Comparison of ENCODE assay signal across 20 cellular contexts in genomic region chr19:41123716-41124244, GRCh38. TPM values are rescaled to one million over a fixed set of nuclear protein-coding genes. Genes with fewer than 3 reads are reported as not detected.
DNase-seq lines count a peak whose midpoint lies in the region; ATAC-seq and TF ChIP-seq lines count a peak whose summit lies in the region.
"Had no signal": no experiment of that assay in that cellular context is flagged by ENCODE, and none has a peak within 500 bp of the region (broad histone marks: within the 10 kb centered on the region; RNA-seq: fewer than 3 reads in every experiment).

No MANE protein-coding gene starts in this region.

- H3K79me1 ChIP-seq in H9 (ENCODE audit: insufficient read depth, low read depth, low read length, poor library complexity, severe bottlenecking) = no peaks in the 10 kb centered on the region

- H3K9me3 ChIP-seq in H9 (ENCODE audit: control insufficient read depth, low read depth, low read length) (no peaks in the 10 kb centered on the region), stomach (no peaks in the 10 kb centered on the region)

- no peak overlapping the region for H4K8ac ChIP-seq in H9 (replicated peaks; ENCODE audit: insufficient read length, low read depth, low read length)

- H3K18ac ChIP-seq in H9 (ENCODE audit: insufficient read length, low read depth, low read length) = no peak overlapping the region

- peaks cover 3% of the 10 kb centered on the region for H3K9me3 Mint-ChIP-seq in activated CD4-positive, alpha-beta T cell treated with anti-CD3 and anti-CD28 coated beads, Interleukin-2, amount 10 ng/mL, durations not matched to agents 7 days and 5 days
- peaks cover 3 to 5% of the 10 kb centered on the region in 2 experiments for H3K9me3 Mint-ChIP-seq in H9
- no peaks in the 10 kb centered on the region for H3K9me3 Mint-ChIP-seq in central memory CD8-positive, alpha-beta T cell
- no peaks in the 10 kb centered on the region for H3K9me3 Mint-ChIP-seq in naive thymus-derived CD8-positive, alpha-beta T cell

- H3K36me3 Mint-ChIP-seq in activated CD4-positive, alpha-beta T cell treated with anti-CD3 and anti-CD28 coated beads, Interleukin-2, amount 10 ng/mL, durations not matched to agents 7 days and 5 days (ENCODE audit: low read depth) = no peaks in the 10 kb centered on the region
- peaks cover 0 to 3% (median 0%) of the 10 kb centered on the region in 3 experiments; a peak in 3 of 7 replicates for H3K36me3 Mint-ChIP-seq in H9 (ENCODE audit: insufficient read depth in 1 of 3, low read depth in 3 of 3)
- peaks cover 13% of the 10 kb centered on the region for H3K36me3 Mint-ChIP-seq in central memory CD8-positive, alpha-beta T cell (ENCODE audit: insufficient read depth)
- H3K36me3 Mint-ChIP-seq in naive thymus-derived CD8-positive, alpha-beta T cell = no peaks in the 10 kb centered on the region

- H3K4me3 Mint-ChIP-seq in activated CD4-positive, alpha-beta T cell treated with anti-CD3 and anti-CD28 coated beads, Interleukin-2, amount 10 ng/mL, durations not matched to agents 7 days and 5 days = no peak overlapping the region
- no peak overlapping the region for H3K4me3 Mint-ChIP-seq in H9
- peak overlapping the region; percentile 39 for H3K4me3 Mint-ChIP-seq in central memory CD8-positive, alpha-beta T cell
- H3K4me3 Mint-ChIP-seq in naive thymus-derived CD8-positive, alpha-beta T cell = no peak overlapping the region
- H3K4me3 Mint-ChIP-seq: GM23338, IgD-negative memory B cell had no signal

- no peak for TF ChIP-seq POLR2A in stomach (IDR thresholded peaks at IDR 0.05)

- no peak overlapping the region for H3K23ac ChIP-seq in H9 (ENCODE audit: insufficient read length, low read depth, low read length)

- no peak for TF ChIP-seq CTCF in H9 (conservative IDR thresholded peaks at IDR 0.05)
- no peak for TF ChIP-seq CTCF in stomach (IDR thresholded peaks at IDR 0.05)

- H3K27ac Mint-ChIP-seq in activated CD4-positive, alpha-beta T cell treated with anti-CD3 and anti-CD28 coated beads, Interleukin-2, amount 10 ng/mL, durations not matched to agents 7 days and 5 days = peak overlapping the region; percentile 3
- peak overlapping the region in 2 of 3 experiments; percentile 49 to 94; a peak in 3 of 7 replicates for H3K27ac Mint-ChIP-seq in H9
- H3K27ac Mint-ChIP-seq in central memory CD8-positive, alpha-beta T cell (ENCODE audit: low read depth) = peak overlapping the region; percentile 95
- H3K27ac Mint-ChIP-seq in naive thymus-derived CD8-positive, alpha-beta T cell = peak overlapping the region in 8 of 10 donors; percentile 67 to 97 (median 90)
- H3K27ac Mint-ChIP-seq: GM23338, IgD-negative memory B cell had no signal

- no peak overlapping the region for H2BK5ac ChIP-seq in H9 (ENCODE audit: insufficient read length, low read length)

- no peak overlapping the region for H2BK120ac ChIP-seq in H9 (ENCODE audit: low read depth, low read length, poor library complexity, severe bottlenecking)

- H3K4me1 ChIP-seq in H9 (ENCODE audit: insufficient read depth, low read length) = no peaks in the 10 kb centered on the region; the same call in 1 of the 2 replicates
- H3K4me1 ChIP-seq in stomach = peaks cover 5 to 13% (median 9%) of the 10 kb centered on the region in 4 donors

- CTCF ChIA-PET in activated CD4-positive, alpha-beta T cell treated with anti-CD3 and anti-CD28 coated beads, Interleukin-2, amount 10 ng/mL, durations not matched to agents 7 days and 5 days (lab: Charles Lee) = interaction anchor here (0.5 to 1.8 kb wide), 2 partner anchors 21 to 59 kb away, joined by 3 to 10 read pairs; no protein-coding TSS in a partner anchor

- POLR2A ChIA-PET in activated CD4-positive, alpha-beta T cell treated with anti-CD3 and anti-CD28 coated beads, Interleukin-2, amount 10 ng/mL, durations not matched to agents 7 days and 5 days (lab: Charles Lee) = no interaction called here
- POLR2A ChIA-PET in naive thymus-derived CD8-positive, alpha-beta T cell (lab: Charles Lee) = interaction anchor here (1.0 to 1.2 kb wide), 2 partner anchors 20 to 460 kb away, joined by 3 to 5 read pairs; no protein-coding TSS in a partner anchor

- no peak overlapping the region for H2BK12ac ChIP-seq in H9 (ENCODE audit: insufficient read length, low read depth, low read length)

- no peak overlapping the region for H2AK5ac ChIP-seq in H9 (ENCODE audit: insufficient read length, low read length)

- no peak overlapping the region for H2AFZ ChIP-seq in H9 (ENCODE audit: low read length)

- no peaks in the 10 kb centered on the region for H3K23me2 ChIP-seq in H9 (ENCODE audit: insufficient read length, low read depth, low read length, poor library complexity, severe bottlenecking)

- H2BK15ac ChIP-seq in H9 (ENCODE audit: low read depth, low read length) = no peak overlapping the region

- H3K4me2 ChIP-seq in H9 (ENCODE audit: insufficient read depth, insufficient read length, low read length) = no peak overlapping the region
- H3K4me2 ChIP-seq: GM23338 had no signal

- no peak overlapping the region for H3K9ac ChIP-seq in H9 (ENCODE audit: extremely low read depth, insufficient read length, low read length)

- no peak overlapping the region for H3K4ac ChIP-seq in H9 (ENCODE audit: low read depth, low read length)

- H3K27me3 ChIP-seq in H9 (ENCODE audit: insufficient read depth, low read length) (no peaks in the 10 kb centered on the region), stomach (peaks cover 0 to 9% (median 0%) of the 10 kb centered on the region in 3 donors)

- H3K27ac ChIP-seq in H9 (ENCODE audit: insufficient read length, low read depth, low read length) (no peak overlapping the region), stomach (no peak overlapping the region)

- H3K56ac ChIP-seq in H9 (ENCODE audit: insufficient read length, low read depth, low read length) = no peak overlapping the region

- H3K79me2 ChIP-seq in H9 (ENCODE audit: insufficient read depth, low read length) = no peaks in the 10 kb centered on the region

- H3K14ac ChIP-seq in H9 (ENCODE audit: insufficient read depth, low read length) = no peak overlapping the region

- H3K36me3 ChIP-seq in stomach = no peaks in the 10 kb centered on the region

- peaks cover 5% of the 10 kb centered on the region for H3K27me3 Mint-ChIP-seq in activated CD4-positive, alpha-beta T cell treated with anti-CD3 and anti-CD28 coated beads, Interleukin-2, amount 10 ng/mL, durations not matched to agents 7 days and 5 days
- H3K27me3 Mint-ChIP-seq in H9 (ENCODE audit: low read depth) = peaks cover 15% of the 10 kb centered on the region
- H3K27me3 Mint-ChIP-seq in central memory CD8-positive, alpha-beta T cell = no peaks in the 10 kb centered on the region
- H3K27me3 Mint-ChIP-seq in naive thymus-derived CD8-positive, alpha-beta T cell = no peaks in the 10 kb centered on the region

- no peak for ATAC-seq in central memory CD8-positive, alpha-beta T cell (replicated peaks; ENCODE audit: extremely low read depth, poor library complexity, severe bottlenecking)
- ATAC-seq in naive thymus-derived CD8-positive, alpha-beta T cell = no peak
- ATAC-seq in GM19351 (IDR thresholded peaks at IDR 0.05; ENCODE audit: unreplicated experiment) = no peak
- ATAC-seq: GM23338, PC-3 had no signal

- no peak overlapping the region for H2BK20ac ChIP-seq in H9 (ENCODE audit: low read depth, low read length, poor library complexity, severe bottlenecking)

- no peaks in the 10 kb centered on the region for H4K20me1 ChIP-seq in H9 (ENCODE audit: control insufficient read depth, insufficient read depth, insufficient read length)

- intact Hi-C loops in stomach (cut with DNase I; ENCODE audit: low total_unique reads) = loop anchor here (10.0 kb wide), 1 partner anchor 131 kb away; no protein-coding TSS in a partner anchor

- H4K91ac ChIP-seq in H9 (ENCODE audit: insufficient read length, low read depth, low read length) = no peak overlapping the region

- H3K4me1 Mint-ChIP-seq in activated CD4-positive, alpha-beta T cell treated with anti-CD3 and anti-CD28 coated beads, Interleukin-2, amount 10 ng/mL, durations not matched to agents 7 days and 5 days = peaks cover 42% of the 10 kb centered on the region
- H3K4me1 Mint-ChIP-seq in H9 = peaks cover 12 to 26% of the 10 kb centered on the region in 2 experiments
- peaks cover 48% of the 10 kb centered on the region for H3K4me1 Mint-ChIP-seq in central memory CD8-positive, alpha-beta T cell
- H3K4me1 Mint-ChIP-seq in naive thymus-derived CD8-positive, alpha-beta T cell = peaks cover 31 to 50% (median 46%) of the 10 kb centered on the region in 4 donors

- H3T11ph ChIP-seq in H9 (ENCODE audit: low read length) = no peak overlapping the region

- no peak for TF ChIP-seq EP300 in stomach (IDR thresholded peaks at IDR 0.05)

- no peak overlapping the region for H3K4me3 ChIP-seq in stomach
- H3K4me3 ChIP-seq: GM23338 had no signal

- WGBS in H9 (ENCODE audit: extremely low coverage, insufficient read length, low lambda C conversion rate) = no CpG with 5 or more reads among the region's 10 CpGs
- WGBS in stomach, 5 donors = 88 to 92% (median 91%) methylated on average over 10 of the region's 10 CpGs

- DNase-seq in activated CD4-positive, alpha-beta T cell treated with anti-CD3 and anti-CD28 coated beads, Interleukin-2, amount 10 ng/mL, durations not matched to agents 7 days and 5 days = no peak
- DNase-seq in activated CD4-positive, alpha-beta T cell treated with anti-CD3 and anti-CD28 coated beads for 4 hours = no peak
- DNase-seq in H9 = no peak
- DNase-seq in central memory CD8-positive, alpha-beta T cell (ENCODE audit: low spot score in 2 of 2) = no peak
- DNase-seq in naive thymus-derived CD8-positive, alpha-beta T cell = no peak
- DNase-seq in stomach = no peak
- DNase-seq in NK-92 (lab: John Stamatoyannopoulos, UW; ENCODE audit: unreplicated experiment) = no peak
- DNase-seq: C1 segment of cervical spinal cord; Calu3; DMS79 treated with DMSO at 0.1 percent for 48 hours; NCI-H1092 treated with DMSO at 0.1 percent for 48 hours; NCI-H1694; NCI-H2107; NCI-H226; NCI-H526 treated with DMSO at 0.1 percent for 48 hours; NK-92 treated with Interleukin-12 subunit alpha and Interleukin-12 subunit beta, amount 100 ng/mL, for 24 hours; PC-3 had no signal

- no peak overlapping the region for H4K5ac ChIP-seq in H9 (ENCODE audit: insufficient read length, low read depth, low read length)

RNA-seq across cellular contexts. Expression of gene CYP2F1, which starts 9.5 kb away (rescaled TPM):
- not detected for total RNA-seq in activated CD4-positive, alpha-beta T cell treated with anti-CD3 and anti-CD28 coated beads, Interleukin-2, amount 10 ng/mL, durations not matched to agents 7 days and 5 days
- total RNA-seq in H9 (2021) = 0.63 TPM in 1 of 2 replicates, not detected in the other
- total RNA-seq in naive thymus-derived CD8-positive, alpha-beta T cell = not detected
- polyA plus RNA-seq in naive thymus-derived CD8-positive, alpha-beta T cell = under 1 TPM in 1 of 3 donors, not detected in 2; 0.19 TPM
- total RNA-seq in stomach = not detected
- under 1 TPM in 1 of 3 donors, not detected in 2; 0.30 TPM for polyA plus RNA-seq in stomach
- total RNA-seq: Calu3, GM23338, PC-3 had no signal
- polyA plus RNA-seq: IgD-negative memory B cell had no signal

RNA-seq across cellular contexts. Expression of gene CYP2A13, which starts 35.5 kb away (rescaled TPM):
- not detected for total RNA-seq in activated CD4-positive, alpha-beta T cell treated with anti-CD3 and anti-CD28 coated beads, Interleukin-2, amount 10 ng/mL, durations not matched to agents 7 days and 5 days
- 0.63 and 0.72 TPM in 2 replicates for total RNA-seq in H9 (2021)
- total RNA-seq in naive thymus-derived CD8-positive, alpha-beta T cell = not detected
- polyA plus RNA-seq in naive thymus-derived CD8-positive, alpha-beta T cell = not detected
- not detected for total RNA-seq in stomach
- not detected for polyA plus RNA-seq in stomach
- total RNA-seq: Calu3, PC-3 had no signal
- polyA plus RNA-seq: IgD-negative memory B cell had no signal

Comparison
In these comparisons a context has a peak if more than half of its experiments do, and no peak if none do; other contexts are left out.
1. H3K27ac Mint-ChIP-seq: peak in every context shown above with its lines; median percentile 95 in central memory CD8-positive, alpha-beta T cell; 90 in naive thymus-derived CD8-positive, alpha-beta T cell; 72 in H9; 3 in activated CD4-positive, alpha-beta T cell treated with anti-CD3 and anti-CD28 coated beads, Interleukin-2, amount 10 ng/mL, durations not matched to agents 7 days and 5 days.